In the genomic region with DNA sequence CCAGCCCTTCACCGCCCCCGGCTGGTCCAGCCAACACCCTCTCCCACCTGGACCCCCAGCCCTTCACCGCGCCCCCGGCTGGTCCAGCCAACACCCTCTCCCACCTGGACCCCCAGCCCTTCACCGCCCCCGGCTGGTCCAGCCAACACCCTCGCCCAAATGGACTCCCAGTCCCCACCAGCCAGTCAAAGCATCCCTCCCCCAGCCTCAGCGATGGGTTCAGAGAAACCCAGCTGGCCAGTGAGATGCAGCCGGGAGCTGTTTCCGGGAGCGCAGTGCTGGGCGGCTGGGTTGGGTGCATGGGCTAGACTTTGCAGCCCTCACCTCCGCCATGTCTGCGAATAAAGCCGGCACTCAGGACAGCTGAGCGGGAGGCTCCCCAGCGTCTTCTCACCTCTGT, we compare ENCODE assay signal across 22 cellular contexts. TPM values are rescaled to one million over a fixed set of nuclear protein-coding genes. Genes with fewer than 3 reads are reported as not detected.
DNase-seq lines count a peak whose midpoint lies in the region; FAIRE-seq and TF ChIP-seq lines count a peak whose summit lies in the region.
"Had no signal": no experiment of that assay in that cellular context is flagged by ENCODE, and none has a peak within 500 bp of the region (broad histone marks: within the 10 kb centered on the region; RNA-seq: fewer than 3 reads in every experiment).

No MANE protein-coding gene starts in this region.

- 0 out of 2 replicates have a peak, but pooled peaks cover 2% of the 10 kb centered on the region for H3K23me2 ChIP-seq in H1 (ENCODE audit: low read depth, low read length)

- peaks cover 3% of the 10 kb centered on the region; the same call in 1 of the 2 replicates for H3K27me3 ChIP-seq in BE2C
- no peaks in the 10 kb centered on the region for H3K27me3 ChIP-seq in HUES6 (ENCODE audit: control insufficient read depth, insufficient read depth, low read length)
- H3K27me3 ChIP-seq in H1 (replicated peaks in 1 of 4; ENCODE audit: control insufficient read depth in 3 of 4, extremely low read depth in 1 of 4, insufficient read depth in 3 of 4, low read length in 3 of 4): peaks cover 0 to under 1% (median 0%) of the 10 kb centered on the region in 4 experiments; a peak in 1 of 7 replicates

- H3K9me3 ChIP-seq in BE2C (peaks cover 5% of the 10 kb centered on the region; the same call in 1 of the 2 replicates), HUES6 (ENCODE audit: control insufficient read depth, insufficient read depth, low read depth, low read length) (peaks cover 9% of the 10 kb centered on the region; the same call in 1 of the 2 replicates), H1 (ENCODE audit: insufficient read depth in 2 of 2, low read depth in 1 of 2, low read length in 1 of 2) (peaks cover 10 to 19% of the 10 kb centered on the region in 2 experiments; a peak in 2 of 4 replicates)

- H3K4me3 ChIP-seq in BE2C (ENCODE audit: low read depth, low read length) (no peak overlapping the region), HUES6 (ENCODE audit: low read depth, low read length) (peak overlapping the region; percentile 3; the same call in 1 of the 2 replicates), H1 (ENCODE audit: extremely low read depth in 1 of 4, insufficient read depth in 2 of 4, low read depth in 3 of 4, low read length in 4 of 4) (no peak overlapping the region)

- peaks cover 14% of the 10 kb centered on the region for H3K4me1 Mint-ChIP-seq in nephron

- no peaks in the 10 kb centered on the region for H3K79me1 ChIP-seq in H1 (ENCODE audit: low read depth, low read length)

- H3K36me3 ChIP-seq in BE2C: no peaks in the 10 kb centered on the region; the same call in 1 of the 2 replicates
- no peaks in the 10 kb centered on the region for H3K36me3 ChIP-seq in HUES6 (ENCODE audit: control insufficient read depth, insufficient read depth, low read length)
- H3K36me3 ChIP-seq in H1 (ENCODE audit: control insufficient read depth in 2 of 4, insufficient read depth in 4 of 4, low read length in 3 of 4): peaks cover 0 to under 1% (median 0%) of the 10 kb centered on the region in 4 experiments; a peak in 1 of 8 replicates

- H2BK120ac ChIP-seq in H1 (replicated peaks; ENCODE audit: low read depth, low read length): no peak overlapping the region

- peak overlapping the region; percentile 81; the same call in 1 of the 2 replicates for H2BK15ac ChIP-seq in H1 (ENCODE audit: low read length)

- H3K4ac ChIP-seq in H1 (replicated peaks; ENCODE audit: insufficient read length, low read depth, low read length): no peak overlapping the region

- no peak overlapping the region for H3K56ac ChIP-seq in H1 (replicated peaks; ENCODE audit: insufficient read length, low read depth, low read length)

- no peak overlapping the region for H2AFZ ChIP-seq in H1 (ENCODE audit: low read length)

- no peak overlapping the region for H3K23ac ChIP-seq in H1 (ENCODE audit: insufficient read length)

- H2BK12ac ChIP-seq in H1 (ENCODE audit: low read depth, low read length): peak overlapping the region; percentile 39; the same call in 1 of the 2 replicates

- TF ChIP-seq RAD21 in H1 (IDR thresholded peaks at IDR 0.05 in 1 of 2, conservative IDR thresholded peaks at IDR 0.05 in 1 of 2; ENCODE audit: low read depth in 2 of 2, low read length in 2 of 2): no peak

- H3K36me3 Mint-ChIP-seq in nephron (ENCODE audit: low read depth): peaks cover 8% of the 10 kb centered on the region

- peak overlapping the region; percentile 32; the same call in 1 of the 2 replicates for H2BK5ac ChIP-seq in H1 (ENCODE audit: low read depth, low read length)

- TF ChIP-seq EP300 in H1 (IDR thresholded peaks at IDR 0.05; ENCODE audit: borderline replicate concordance in 1 of 2, low read depth in 2 of 2, low read length in 2 of 2): no peak

- DNase-seq in BE2C (peak; percentile 16), H1 (ENCODE audit: low read depth in 1 of 2, low spot score in 2 of 2) (no peak), GOT3 (lab: John Stamatoyannopoulos, UW) (no peak), glomerular visceral epithelial cell (ENCODE audit: extremely low spot score) (no peak)
- DNase-seq in effector CD8-positive, alpha-beta T cell (lab: John Stamatoyannopoulos, UW): no peak
- DNase-seq: ACHN, AML-193, EL, HCEC 1CT, KG1, NCI-H1417 treated with DMSO at 0.1 percent for 48 hours, NCI-H1930, NCI-H2171, NCI-H446, NCI-H748 treated with DMSO at 0.1 percent for 48 hours, OCI-M1 had no signal

- H3K4me1 ChIP-seq in BE2C: peaks cover 4% of the 10 kb centered on the region; the same call in 1 of the 2 replicates
- H3K4me1 ChIP-seq in HUES6 (ENCODE audit: control insufficient read depth, insufficient read depth, low read length): peaks cover 12% of the 10 kb centered on the region; the same call in 1 of the 2 replicates
- peaks cover 0 to 3% (median 0%) of the 10 kb centered on the region in 4 experiments; a peak in 2 of 7 replicates for H3K4me1 ChIP-seq in H1 (replicated peaks in 1 of 4; ENCODE audit: control insufficient read depth in 3 of 4, insufficient read depth in 4 of 4, low read length in 3 of 4)

- WGBS in H1 (ENCODE audit: extremely low coverage in 1 of 2, insufficient coverage in 1 of 2, insufficient read length in 1 of 2, insufficient replicate concordance in 2 of 2, low coverage in 1 of 2, low lambda C conversion rate in 2 of 2, missing lambda C conversion rate in 1 of 2), 2 experiments: 73% methylated on average over 11 of the region's 18 CpGs; no CpG with 5 or more reads in 1 of the 2 experiments

- H4K8ac ChIP-seq in H1 (ENCODE audit: extremely low read depth, insufficient read depth, low read length): no peak overlapping the region

- H3K4me3 Mint-ChIP-seq in nephron: peak overlapping the region in 1 of 3 experiments; percentile 7

- no peak overlapping the region for H3K9ac ChIP-seq in HUES6 (ENCODE audit: low read length)
- no peak overlapping the region for H3K9ac ChIP-seq in H1 (replicated peaks in 1 of 4; ENCODE audit: extremely low read depth in 1 of 4, low read depth in 3 of 4, low read length in 3 of 4)

- POLR2A ChIA-PET in H1 (lab: Charles Lee; ENCODE audit: partially characterized antibody): interaction anchor here (1.3 to 3.1 kb wide), 2 partner anchors 8 to 52 kb away, joined by 5 to 10 read pairs; no protein-coding TSS in a partner anchor

- peak overlapping the region; percentile 85 to 86 (median 86) for H3K27ac Mint-ChIP-seq in nephron

- H3K9me3 Mint-ChIP-seq in nephron: no peaks in the 10 kb centered on the region

- no peak overlapping the region for H3K4me2 ChIP-seq in H1 (ENCODE audit: insufficient read depth in 1 of 2, low read depth in 2 of 2, low read length in 2 of 2)

- H3K27me3 Mint-ChIP-seq in nephron (ENCODE audit: low read depth): no peaks in the 10 kb centered on the region

- TF ChIP-seq CTCF in BE2C (IDR thresholded peaks at IDR 0.05; ENCODE audit: low read depth, low read length) (no peak), H1 (IDR thresholded peaks at IDR 0.05; ENCODE audit: control extremely low read depth in 1 of 3, insufficient read depth in 1 of 3, low read depth in 1 of 3, low read length in 3 of 3) (no peak), nephron (IDR thresholded peaks at IDR 0.05; ENCODE audit: unreplicated experiment in 3 of 3) (no peak)

- no peaks in the 10 kb centered on the region for H3K79me2 ChIP-seq in H1 (ENCODE audit: control insufficient read depth in 1 of 2, insufficient read depth in 2 of 2, low read length in 2 of 2)

- H4K91ac ChIP-seq in H1 (replicated peaks; ENCODE audit: insufficient read length, low read length): peak overlapping the region; percentile 73

- no peak for FAIRE-seq in H1 (lab: Jason Lieb, UNC)
- FAIRE-seq: GM19239, HTR-8/SVneo had no signal

- CTCF ChIA-PET in H1 (lab: Charles Lee; ENCODE audit: partially characterized antibody): interaction anchor here (1.3 to 2.5 kb wide), 3 partner anchors 8 to 30 kb away, joined by 3 to 13 read pairs (median 6); no protein-coding TSS in a partner anchor

- H4K20me1 ChIP-seq in H1 (replicated peaks in 1 of 2; ENCODE audit: control insufficient read depth in 1 of 2, insufficient read depth in 2 of 2, low read length in 2 of 2): no peaks in the 10 kb centered on the region

- H4K5ac ChIP-seq in H1 (ENCODE audit: insufficient read length, low read depth, low read length): no peak overlapping the region

- no peak overlapping the region for H3K14ac ChIP-seq in H1 (ENCODE audit: insufficient read length)

- no peak overlapping the region for H3K27ac ChIP-seq in HUES6 (ENCODE audit: low read depth, low read length)
- H3K27ac ChIP-seq in H1 (ENCODE audit: low read depth, low read length): no peak overlapping the region
- H3K27ac ChIP-seq: HL-60 had no signal

- 0 out of 2 replicates have a peak overlapping the region, but pooled peaks have one; percentile 18 for H2BK20ac ChIP-seq in H1 (ENCODE audit: low read length)

- TF ChIP-seq POLR2A in H1 (IDR thresholded peaks at IDR 0.05; ENCODE audit: control extremely low read depth in 1 of 2, low read depth in 2 of 2, low read length in 2 of 2): no peak

- H3K18ac ChIP-seq in H1 (ENCODE audit: extremely low read depth, low read length): peak overlapping the region; percentile 38; the same call in 1 of the 2 replicates

- no peak overlapping the region for H2AK5ac ChIP-seq in H1 (ENCODE audit: low read depth, low read length)

RNA-seq across cellular contexts. Expression of a gene that starts 6.5 kb away (rescaled TPM):
- polyA plus RNA-seq in BE2C (2012; ENCODE audit: insufficient read depth, insufficient read length, low read depth): 318 TPM
- 129 and 133 TPM in 2 replicates for total RNA-seq in H1 (2021; fragmentation: NEBNext Ultra II Directional; extraction: Animal tissue kit (Norgen Biotek cat#: 25700))
- 95.9 and 152 TPM in 2 replicates for polyA plus RNA-seq in H1 (2011; rRNA removed)
- 118 TPM for polyA plus RNA-seq in H1 (2011; cell fraction: cytosol; rRNA removed)
- polyA plus RNA-seq in H1 (2011; cell fraction: nucleus; rRNA removed): 164 TPM
- 96.1 to 118 TPM (median 105 TPM) in 4 replicates for polyA plus RNA-seq in H1 (2012, experiment 1 of 2)
- 88.6 TPM for polyA plus RNA-seq in H1 (2012, experiment 2 of 2)
- polyA plus RNA-seq in H1 (2013, experiment 1 of 2): 91.1 TPM
- 90.3 TPM for polyA plus RNA-seq in H1 (2013, experiment 2 of 2)
- 24.6 and 40.1 TPM in 2 replicates for polyA minus RNA-seq in H1 (2011; rRNA and poly(A)+ RNA removed)
- polyA minus RNA-seq in H1 (2011; cell fraction: cytosol; rRNA and poly(A)+ RNA removed): 50.3 TPM
- 45.6 TPM for polyA minus RNA-seq in H1 (2011; cell fraction: nucleus; rRNA and poly(A)+ RNA removed)

RNA-seq across cellular contexts. Expression of a gene that starts 17.7 kb away (rescaled TPM):
- 78.4 TPM for polyA plus RNA-seq in BE2C (2012; ENCODE audit: insufficient read depth, insufficient read length, low read depth)
- 9.1 and 10.2 TPM in 2 replicates for total RNA-seq in H1 (2021; fragmentation: NEBNext Ultra II Directional; extraction: Animal tissue kit (Norgen Biotek cat#: 25700))
- 10.6 and 11.8 TPM in 2 replicates for polyA plus RNA-seq in H1 (2011; rRNA removed)
- polyA plus RNA-seq in H1 (2011; cell fraction: cytosol; rRNA removed): 12.2 TPM
- 8.0 TPM for polyA plus RNA-seq in H1 (2011; cell fraction: nucleus; rRNA removed)
- 3.4 to 7.4 TPM (median 7.1 TPM) in 4 replicates for polyA plus RNA-seq in H1 (2012, experiment 1 of 2)
- 2.8 TPM for polyA plus RNA-seq in H1 (2012, experiment 2 of 2)
- polyA plus RNA-seq in H1 (2013, experiment 1 of 2): 4.2 TPM
- 4.2 TPM for polyA plus RNA-seq in H1 (2013, experiment 2 of 2)
- 0.59 and 0.60 TPM in 2 replicates for polyA minus RNA-seq in H1 (2011; rRNA and poly(A)+ RNA removed)
- polyA minus RNA-seq in H1 (2011; cell fraction: cytosol; rRNA and poly(A)+ RNA removed): 3.4 TPM
- polyA minus RNA-seq in H1 (2011; cell fraction: nucleus; rRNA and poly(A)+ RNA removed): 6.8 TPM

RNA-seq across cellular contexts. Expression of a gene that starts 18.8 kb away (rescaled TPM):
- 4.1 TPM for polyA plus RNA-seq in BE2C (2012; ENCODE audit: insufficient read depth, insufficient read length, low read depth)
- 0.32 and 0.59 TPM in 2 replicates for total RNA-seq in H1 (2021; fragmentation: NEBNext Ultra II Directional; extraction: Animal tissue kit (Norgen Biotek cat#: 25700))
- 0.09 and 0.19 TPM in 2 replicates for polyA plus RNA-seq in H1 (2011; rRNA removed)
- polyA plus RNA-seq in H1 (2011; cell fraction: cytosol; rRNA removed): 0.26 TPM
- polyA plus RNA-seq in H1 (2011; cell fraction: nucleus; rRNA removed): 0.91 TPM
- polyA plus RNA-seq in H1 (2012, experiment 1 of 2): 0.20 to 0.40 TPM in 2 of 4 replicates, not detected in the others
- polyA plus RNA-seq in H1 (2012, experiment 2 of 2): 0.45 TPM
- polyA plus RNA-seq in H1 (2013, experiment 1 of 2): 0.12 TPM
- polyA plus RNA-seq in H1 (2013, experiment 2 of 2): 0.22 TPM
- polyA minus RNA-seq in H1 (2011; rRNA and poly(A)+ RNA removed): not detected in 2 replicates
- polyA minus RNA-seq in H1 (2011; cell fraction: cytosol; rRNA and poly(A)+ RNA removed): not detected
- not detected for polyA minus RNA-seq in H1 (2011; cell fraction: nucleus; rRNA and poly(A)+ RNA removed)

RNA-seq across cellular contexts. Expression of a gene that starts 28.7 kb away (rescaled TPM):
- polyA plus RNA-seq in BE2C (2012; ENCODE audit: insufficient read depth, insufficient read length, low read depth): 2.2 TPM
- 3.0 and 3.1 TPM in 2 replicates for total RNA-seq in H1 (2021; fragmentation: NEBNext Ultra II Directional; extraction: Animal tissue kit (Norgen Biotek cat#: 25700))
- 2.3 and 5.3 TPM in 2 replicates for polyA plus RNA-seq in H1 (2011; rRNA removed)
- polyA plus RNA-seq in H1 (2011; cell fraction: cytosol; rRNA removed): 2.9 TPM
- 6.2 TPM for polyA plus RNA-seq in H1 (2011; cell fraction: nucleus; rRNA removed)
- polyA plus RNA-seq in H1 (2012, experiment 1 of 2): 1.3 to 3.4 TPM (median 2.3 TPM) in 4 replicates
- 1.0 TPM for polyA plus RNA-seq in H1 (2012, experiment 2 of 2)
- polyA plus RNA-seq in H1 (2013, experiment 1 of 2): 2.6 TPM
- polyA plus RNA-seq in H1 (2013, experiment 2 of 2): 2.6 TPM
- polyA minus RNA-seq in H1 (2011; rRNA and poly(A)+ RNA removed): 0.44 and 0.57 TPM in 2 replicates
- polyA minus RNA-seq in H1 (2011; cell fraction: cytosol; rRNA and poly(A)+ RNA removed): 3.5 TPM
- 1.9 TPM for polyA minus RNA-seq in H1 (2011; cell fraction: nucleus; rRNA and poly(A)+ RNA removed)
- total RNA-seq: SK-MEL-5 had no signal

RNA-seq across cellular contexts. Expression of a gene that starts 47.4 kb away (rescaled TPM):
- 2,598 TPM for polyA plus RNA-seq in BE2C (2012; ENCODE audit: insufficient read depth, insufficient read length, low read depth)
- 726 and 743 TPM in 2 replicates for total RNA-seq in H1 (2021; fragmentation: NEBNext Ultra II Directional; extraction: Animal tissue kit (Norgen Biotek cat#: 25700))
- polyA plus RNA-seq in H1 (2011; rRNA removed): 1,055 and 1,381 TPM in 2 replicates
- 777 TPM for polyA plus RNA-seq in H1 (2011; cell fraction: cytosol; rRNA removed)
- polyA plus RNA-seq in H1 (2011; cell fraction: nucleus; rRNA removed): 835 TPM
- 563 to 829 TPM (median 731 TPM) in 4 replicates for polyA plus RNA-seq in H1 (2012, experiment 1 of 2)
- 1,009 TPM for polyA plus RNA-seq in H1 (2012, experiment 2 of 2)
- 1,327 TPM for polyA plus RNA-seq in H1 (2013, experiment 1 of 2)
- polyA plus RNA-seq in H1 (2013, experiment 2 of 2): 1,362 TPM
- polyA minus RNA-seq in H1 (2011; rRNA and poly(A)+ RNA removed): 300 and 353 TPM in 2 replicates
- polyA minus RNA-seq in H1 (2011; cell fraction: cytosol; rRNA and poly(A)+ RNA removed): 459 TPM
- 278 TPM for polyA minus RNA-seq in H1 (2011; cell fraction: nucleus; rRNA and poly(A)+ RNA removed)
